In the genomic region with DNA sequence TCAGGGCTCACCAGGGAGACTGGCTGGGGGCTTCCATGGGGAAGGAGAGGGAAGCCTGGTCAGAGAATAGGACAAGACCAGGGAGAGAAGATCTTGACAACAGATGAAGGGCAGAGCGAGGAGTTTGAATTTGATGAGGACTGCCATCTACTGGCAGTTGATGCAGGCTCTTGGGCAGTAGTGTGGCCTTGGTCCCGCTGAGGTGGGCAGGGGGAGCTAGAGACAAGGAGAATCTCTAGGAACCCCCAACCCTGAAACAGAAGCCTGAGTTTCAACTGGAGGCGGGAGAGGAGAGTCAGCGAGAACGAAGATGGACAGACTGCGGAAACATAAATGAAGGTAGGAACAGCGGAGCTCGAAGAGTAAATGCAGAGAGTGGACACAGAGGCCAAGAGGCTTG, we compare ENCODE assay signal across 8 cellular contexts.
A peak's percentile ranks its signal among the peaks of the same experiment; 100 is the strongest.
DNase-seq lines count a peak whose midpoint lies in the region; ATAC-seq and TF ChIP-seq lines count a peak whose summit lies in the region.

No MANE protein-coding gene starts in this region.

- DNase-seq in DND-41, result peak; percentile 11
- peak; percentile 64 for DNase-seq in HT-29 (ENCODE audit: low spot score)
- DNase-seq in amniotic epithelial cell (ENCODE audit: low read depth), result peak; percentile 74
- DNase-seq in hepatocyte (ENCODE audit: low spot score), result peak; percentile 69
- no peak for DNase-seq in stimulated activated effector memory CD8-positive, alpha-beta T cell treated with anti-CD3 and anti-CD28 coated beads, Interleukin-12 subunit alpha, Interleukin-12 subunit beta, amount 100 ng/mL, for 72 hours (ENCODE audit: low spot score in 2 of 2)
- no peak for DNase-seq in activated CD8-positive, alpha-beta memory T cell treated with anti-CD3 and anti-CD28 coated beads, Interleukin-2, amount 10 ng/mL, durations not matched to agents 7 days and 5 days
- DNase-seq in T-helper 2 cell treated with Interferon-gamma antibody and Interleukin-4, amounts not matched to agents 5 μg/mL and 100 μg/mL, for 36 hours (ENCODE audit: low spot score), result no peak

- CTCF ChIA-PET in activated CD8-positive, alpha-beta memory T cell treated with anti-CD3 and anti-CD28 coated beads, Interleukin-2, amount 10 ng/mL, durations not matched to agents 7 days and 5 days (lab: Charles Lee), result interaction anchor here (0.6 to 1.2 kb wide), 2 partner anchors 84 to 796 kb away, joined by 3 read pairs; no protein-coding TSS in a partner anchor

- no peaks in the 10 kb centered on the region for H3K36me3 Mint-ChIP-seq in stimulated activated effector memory CD8-positive, alpha-beta T cell treated with anti-CD3 and anti-CD28 coated beads, Interleukin-12 subunit alpha, Interleukin-12 subunit beta, amount 100 ng/mL, for 72 hours
- H3K36me3 Mint-ChIP-seq in activated CD8-positive, alpha-beta memory T cell treated with anti-CD3 and anti-CD28 coated beads, Interleukin-2, amount 10 ng/mL, durations not matched to agents 7 days and 5 days, result no peaks in the 10 kb centered on the region
- no peaks in the 10 kb centered on the region for H3K36me3 Mint-ChIP-seq in T-helper 2 cell treated with Interferon-gamma antibody and Interleukin-4, amounts not matched to agents 5 μg/mL and 100 μg/mL, for 36 hours (ENCODE audit: low read depth)

- 52% methylated on average over 8 of the region's 8 CpGs for WGBS in hepatocyte (ENCODE audit: low lambda C conversion rate, missing lambda C conversion rate)

- no peaks in the 10 kb centered on the region for H3K9me2 ChIP-seq in hepatocyte (replicated peaks; ENCODE audit: insufficient read depth)

- H3K79me2 ChIP-seq in DND-41 (ENCODE audit: insufficient read depth, low read length) (no peaks in the 10 kb centered on the region), hepatocyte (no peaks in the 10 kb centered on the region)

- H3K4me3 ChIP-seq in DND-41 (ENCODE audit: low read depth in 1 of 2, low read length in 2 of 2) (no peak overlapping the region), hepatocyte (no peak overlapping the region)

- H3K27me3 ChIP-seq in DND-41 (ENCODE audit: insufficient read depth, low read length, poor library complexity) (no peaks in the 10 kb centered on the region), hepatocyte (no peaks in the 10 kb centered on the region)

- no peaks in the 10 kb centered on the region for H3K4me1 Mint-ChIP-seq in stimulated activated effector memory CD8-positive, alpha-beta T cell treated with anti-CD3 and anti-CD28 coated beads, Interleukin-12 subunit alpha, Interleukin-12 subunit beta, amount 100 ng/mL, for 72 hours
- no peaks in the 10 kb centered on the region for H3K4me1 Mint-ChIP-seq in activated CD8-positive, alpha-beta memory T cell treated with anti-CD3 and anti-CD28 coated beads, Interleukin-2, amount 10 ng/mL, durations not matched to agents 7 days and 5 days
- H3K4me1 Mint-ChIP-seq in T-helper 2 cell treated with Interferon-gamma antibody and Interleukin-4, amounts not matched to agents 5 μg/mL and 100 μg/mL, for 36 hours (ENCODE audit: low read depth), result no peaks in the 10 kb centered on the region

- no peak overlapping the region for H3K27ac Mint-ChIP-seq in stimulated activated effector memory CD8-positive, alpha-beta T cell treated with anti-CD3 and anti-CD28 coated beads, Interleukin-12 subunit alpha, Interleukin-12 subunit beta, amount 100 ng/mL, for 72 hours
- no peak overlapping the region for H3K27ac Mint-ChIP-seq in activated CD8-positive, alpha-beta memory T cell treated with anti-CD3 and anti-CD28 coated beads, Interleukin-2, amount 10 ng/mL, durations not matched to agents 7 days and 5 days
- no peak overlapping the region for H3K27ac Mint-ChIP-seq in T-helper 2 cell treated with Interferon-gamma antibody and Interleukin-4, amounts not matched to agents 5 μg/mL and 100 μg/mL, for 36 hours

- ATAC-seq in DND-41 (ENCODE audit: insufficient read depth, low read depth), result no peak; the same call in 2 of the 3 replicates
- peak; percentile 35 for ATAC-seq in stimulated activated effector memory CD8-positive, alpha-beta T cell treated with anti-CD3 and anti-CD28 coated beads, Interleukin-12 subunit alpha, Interleukin-12 subunit beta, amount 100 ng/mL, for 72 hours
- no peak for ATAC-seq in activated CD8-positive, alpha-beta memory T cell treated with anti-CD3 and anti-CD28 coated beads, Interleukin-2, amount 10 ng/mL, durations not matched to agents 7 days and 5 days
- ATAC-seq in HG02610 (IDR thresholded peaks at IDR 0.05; ENCODE audit: unreplicated experiment), result no peak

- H2AFZ ChIP-seq in DND-41 (ENCODE audit: low read depth, low read length) (no peak overlapping the region), hepatocyte (no peak overlapping the region)

- TF ChIP-seq CTCF in DND-41 (IDR thresholded peaks at IDR 0.05; ENCODE audit: borderline replicate concordance, extremely low read depth, low read length, poor library complexity, severe bottlenecking) (peak; percentile 61), hepatocyte (IDR thresholded peaks at IDR 0.05; ENCODE audit: poor library complexity) (peak; percentile 81)

- H3K4me2 ChIP-seq in DND-41 (ENCODE audit: insufficient read depth, low read length), result no peak overlapping the region
- H3K4me2 ChIP-seq in hepatocyte, result no peak overlapping the region

- no peak overlapping the region for H3K4me3 Mint-ChIP-seq in stimulated activated effector memory CD8-positive, alpha-beta T cell treated with anti-CD3 and anti-CD28 coated beads, Interleukin-12 subunit alpha, Interleukin-12 subunit beta, amount 100 ng/mL, for 72 hours
- no peak overlapping the region for H3K4me3 Mint-ChIP-seq in activated CD8-positive, alpha-beta memory T cell treated with anti-CD3 and anti-CD28 coated beads, Interleukin-2, amount 10 ng/mL, durations not matched to agents 7 days and 5 days
- H3K4me3 Mint-ChIP-seq in T-helper 2 cell treated with Interferon-gamma antibody and Interleukin-4, amounts not matched to agents 5 μg/mL and 100 μg/mL, for 36 hours, result no peak overlapping the region

- H3K4me1 ChIP-seq in DND-41 (ENCODE audit: insufficient read depth, low read length) (no peaks in the 10 kb centered on the region), hepatocyte (ENCODE audit: insufficient read depth) (peaks cover 13% of the 10 kb centered on the region)

- no peaks in the 10 kb centered on the region for H3K9me3 ChIP-seq in DND-41 (ENCODE audit: insufficient read depth, low read length, severe bottlenecking)
- no peaks in the 10 kb centered on the region for H3K9me3 ChIP-seq in hepatocyte (ENCODE audit: low read depth)

- H4K20me1 ChIP-seq in DND-41 (ENCODE audit: insufficient read depth, low read length) (no peaks in the 10 kb centered on the region), hepatocyte (ENCODE audit: insufficient read depth, poor library complexity, severe bottlenecking) (no peaks in the 10 kb centered on the region)

- H3K9ac ChIP-seq in DND-41 (ENCODE audit: low read depth, low read length), result no peak overlapping the region

- no peaks in the 10 kb centered on the region for H3K9me3 Mint-ChIP-seq in stimulated activated effector memory CD8-positive, alpha-beta T cell treated with anti-CD3 and anti-CD28 coated beads, Interleukin-12 subunit alpha, Interleukin-12 subunit beta, amount 100 ng/mL, for 72 hours
- H3K9me3 Mint-ChIP-seq in activated CD8-positive, alpha-beta memory T cell treated with anti-CD3 and anti-CD28 coated beads, Interleukin-2, amount 10 ng/mL, durations not matched to agents 7 days and 5 days (ENCODE audit: low read depth), result no peaks in the 10 kb centered on the region
- no peaks in the 10 kb centered on the region for H3K9me3 Mint-ChIP-seq in T-helper 2 cell treated with Interferon-gamma antibody and Interleukin-4, amounts not matched to agents 5 μg/mL and 100 μg/mL, for 36 hours

- H3K27me3 Mint-ChIP-seq in activated CD8-positive, alpha-beta memory T cell treated with anti-CD3 and anti-CD28 coated beads, Interleukin-2, amount 10 ng/mL, durations not matched to agents 7 days and 5 days, result peaks cover 2% of the 10 kb centered on the region
- H3K27me3 Mint-ChIP-seq in T-helper 2 cell treated with Interferon-gamma antibody and Interleukin-4, amounts not matched to agents 5 μg/mL and 100 μg/mL, for 36 hours (ENCODE audit: low read depth), result no peaks in the 10 kb centered on the region

- H3K27ac ChIP-seq in DND-41 (ENCODE audit: low read length) (no peak overlapping the region), hepatocyte (no peak overlapping the region)

- no peaks in the 10 kb centered on the region for H3K36me3 ChIP-seq in DND-41 (ENCODE audit: insufficient read depth, low read length)
- H3K36me3 ChIP-seq in hepatocyte (replicated peaks; ENCODE audit: insufficient read depth, low read depth), result no peaks in the 10 kb centered on the region

Comparison
In these comparisons a context has a peak if more than half of its experiments do, and no peak if none do; other contexts are left out.
1. DNase-seq: peak in DND-41 (single experiment), HT-29 (single experiment), amniotic epithelial cell (single experiment) and hepatocyte (single experiment); none in stimulated activated effector memory CD8-positive, alpha-beta T cell treated with anti-CD3 and anti-CD28 coated beads, Interleukin-12 subunit alpha, Interleukin-12 subunit beta, amount 100 ng/mL, for 72 hours (0 of 2), activated CD8-positive, alpha-beta memory T cell treated with anti-CD3 and anti-CD28 coated beads, Interleukin-2, amount 10 ng/mL, durations not matched to agents 7 days and 5 days (single experiment) and T-helper 2 cell treated with Interferon-gamma antibody and Interleukin-4, amounts not matched to agents 5 μg/mL and 100 μg/mL, for 36 hours (single experiment).